28 cellular contexts compared by ENCODE assay signal in the genomic region with DNA sequence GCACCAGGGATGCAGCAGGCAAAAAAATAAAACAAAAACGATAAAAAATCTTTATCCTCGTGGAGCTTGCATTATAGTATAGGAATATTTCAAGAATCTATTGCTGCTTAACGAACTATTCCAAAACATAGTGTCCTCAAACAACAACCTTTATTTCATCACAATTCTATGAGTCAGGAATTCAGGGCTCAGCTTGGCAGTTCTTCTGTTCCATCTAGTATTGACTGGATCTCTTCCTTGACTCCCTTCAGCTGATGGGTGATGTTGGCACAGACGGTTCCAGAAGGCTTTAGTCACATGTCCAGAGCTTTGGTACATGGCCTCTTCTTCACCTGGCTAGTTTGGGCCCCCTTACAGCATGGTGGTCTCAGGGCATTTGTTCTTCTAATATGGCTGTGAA.
DNase-seq lines count a peak whose midpoint lies in the region; ATAC-seq and TF ChIP-seq lines count a peak whose summit lies in the region.
"Had no signal": no experiment of that assay in that cellular context is flagged by ENCODE, and none has a peak within 500 bp of the region (broad histone marks: within the 10 kb centered on the region; RNA-seq: fewer than 3 reads in every experiment).

No MANE protein-coding gene starts in this region.

- no peaks in the 10 kb centered on the region for H3K27me3 ChIP-seq in dorsolateral prefrontal cortex
- H3K27me3 ChIP-seq: neutrophil, SJCRH30, uterus had no signal

- H3K4me1 Mint-ChIP-seq in T-helper 2 cell treated with Interferon-gamma antibody and Interleukin-4, amounts not matched to agents 5 μg/mL and 100 μg/mL, for 36 hours (ENCODE audit: low read depth): peaks cover 72% of the 10 kb centered on the region
- H3K4me1 Mint-ChIP-seq in natural killer cell treated with Interleukin-12 subunit alpha and Interleukin-12 subunit beta and Interleukin-15 and Interleukin-18, amount 100 ng/mL, for 72 hours (ENCODE audit: low read depth in 2 of 2): peaks cover 60 to 67% of the 10 kb centered on the region in 2 donors
- H3K4me1 Mint-ChIP-seq in natural killer cell: peaks cover 42 to 52% of the 10 kb centered on the region in 2 donors
- H3K4me1 Mint-ChIP-seq in activated naive CD8-positive, alpha-beta T cell (ENCODE audit: low read depth): peaks cover 69% of the 10 kb centered on the region

- peaks cover 36% of the 10 kb centered on the region for H3K36me3 Mint-ChIP-seq in T-helper 2 cell treated with Interferon-gamma antibody and Interleukin-4, amounts not matched to agents 5 μg/mL and 100 μg/mL, for 36 hours (ENCODE audit: low read depth)
- peaks cover 15% of the 10 kb centered on the region for H3K36me3 Mint-ChIP-seq in natural killer cell treated with Interleukin-12 subunit alpha and Interleukin-12 subunit beta and Interleukin-15 and Interleukin-18, amount 100 ng/mL, for 72 hours
- no peaks in the 10 kb centered on the region for H3K36me3 Mint-ChIP-seq in natural killer cell
- peaks cover 10% of the 10 kb centered on the region for H3K36me3 Mint-ChIP-seq in activated naive CD8-positive, alpha-beta T cell
- H3K36me3 Mint-ChIP-seq: memory B cell had no signal

- H3K27me3 Mint-ChIP-seq in T-helper 2 cell treated with Interferon-gamma antibody and Interleukin-4, amounts not matched to agents 5 μg/mL and 100 μg/mL, for 36 hours (ENCODE audit: low read depth): no peaks in the 10 kb centered on the region
- H3K27me3 Mint-ChIP-seq in natural killer cell treated with Interleukin-12 subunit alpha and Interleukin-12 subunit beta and Interleukin-15 and Interleukin-18, amount 100 ng/mL, for 72 hours: no peaks in the 10 kb centered on the region
- no peaks in the 10 kb centered on the region for H3K27me3 Mint-ChIP-seq in natural killer cell (ENCODE audit: low read depth in 2 of 2)
- no peaks in the 10 kb centered on the region for H3K27me3 Mint-ChIP-seq in activated naive CD8-positive, alpha-beta T cell
- H3K27me3 Mint-ChIP-seq: memory B cell, progenitor cell of endocrine pancreas had no signal

- H3K27ac ChIP-seq in dorsolateral prefrontal cortex: no peak overlapping the region
- H3K27ac ChIP-seq: KMS-11, neutrophil, SJCRH30, uterus had no signal

- H3K4me3 Mint-ChIP-seq in T-helper 2 cell treated with Interferon-gamma antibody and Interleukin-4, amounts not matched to agents 5 μg/mL and 100 μg/mL, for 36 hours: no peak overlapping the region
- no peak overlapping the region for H3K4me3 Mint-ChIP-seq in natural killer cell treated with Interleukin-12 subunit alpha and Interleukin-12 subunit beta and Interleukin-15 and Interleukin-18, amount 100 ng/mL, for 72 hours
- no peak overlapping the region for H3K4me3 Mint-ChIP-seq in natural killer cell
- no peak overlapping the region for H3K4me3 Mint-ChIP-seq in activated naive CD8-positive, alpha-beta T cell
- H3K4me3 Mint-ChIP-seq: CD14-positive monocyte, memory B cell had no signal

- no peak for DNase-seq in T-helper 2 cell treated with Interferon-gamma antibody and Interleukin-4, amounts not matched to agents 5 μg/mL and 100 μg/mL, for 36 hours (ENCODE audit: low spot score)
- DNase-seq in T-helper 2 cell (no peak), natural killer cell (no peak), dorsolateral prefrontal cortex (no peak)
- no peak for DNase-seq in natural killer cell treated with Interleukin-12 subunit alpha and Interleukin-12 subunit beta and Interleukin-15 and Interleukin-18, amount 100 ng/mL, for 72 hours (ENCODE audit: low spot score)
- no peak for DNase-seq in effector CD4-positive, alpha-beta T cell
- DNase-seq: 8988T; activated gamma-delta T cell treated with Interleukin-2 at 50 U/mL for 16 hours; caudate nucleus; DMS 273 treated with DMSO at 0.1 percent for 48 hours; hippocampal formation; left colon; NCI-H1436; NCI-H2107; NCI-H774; SJCRH30; stimulated activated CD4-positive, alpha-beta T cell treated with anti-CD3 and anti-CD28 coated beads, Interleukin-12 subunit alpha, Interleukin-12 subunit beta, amount 100 ng/mL, for 4 hours; stimulated activated CD4-positive, alpha-beta T cell treated with anti-CD3 and anti-CD28 coated beads, Interleukin-4, amount 100 ng/mL, for 1 hour; uterus had no signal

- ATAC-seq in natural killer cell treated with Interleukin-12 subunit alpha and Interleukin-12 subunit beta and Interleukin-15 and Interleukin-18, amount 100 ng/mL, for 72 hours: no peak
- no peak for ATAC-seq in natural killer cell
- no peak for ATAC-seq in HG02970 (IDR thresholded peaks at IDR 0.05; ENCODE audit: low FRiP score, unreplicated experiment)
- ATAC-seq: HCT116, left colon, sciatic nerve had no signal

- no peak for TF ChIP-seq CTCF in natural killer cell (IDR thresholded peaks at IDR 0.05)
- TF ChIP-seq CTCF in dorsolateral prefrontal cortex (IDR thresholded peaks at IDR 0.05 in 54 of 56, conservative IDR thresholded peaks at IDR 0.05 in 2 of 56; ENCODE audit: low read depth in 1 of 56, partially characterized antibody in 56 of 56): no peak

- H3K9me3 Mint-ChIP-seq in T-helper 2 cell treated with Interferon-gamma antibody and Interleukin-4, amounts not matched to agents 5 μg/mL and 100 μg/mL, for 36 hours: peaks cover 34% of the 10 kb centered on the region
- peaks cover 14% of the 10 kb centered on the region for H3K9me3 Mint-ChIP-seq in natural killer cell treated with Interleukin-12 subunit alpha and Interleukin-12 subunit beta and Interleukin-15 and Interleukin-18, amount 100 ng/mL, for 72 hours
- no peaks in the 10 kb centered on the region for H3K9me3 Mint-ChIP-seq in natural killer cell
- peaks cover 8% of the 10 kb centered on the region for H3K9me3 Mint-ChIP-seq in activated naive CD8-positive, alpha-beta T cell (ENCODE audit: low read depth)

- no peak overlapping the region for H3K4me3 ChIP-seq in dorsolateral prefrontal cortex
- H3K4me3 ChIP-seq: SJCRH30, uterus had no signal

- intact Hi-C loops in natural killer cell (cut with micrococcal nuclease) (loop anchor here (5.0 kb wide), 1 partner anchor 133 kb away; no protein-coding TSS in a partner anchor), dorsolateral prefrontal cortex (cut with DNase I) (no loop called here)

- peak overlapping the region; percentile 83 for H3K27ac Mint-ChIP-seq in T-helper 2 cell treated with Interferon-gamma antibody and Interleukin-4, amounts not matched to agents 5 μg/mL and 100 μg/mL, for 36 hours
- H3K27ac Mint-ChIP-seq in natural killer cell treated with Interleukin-12 subunit alpha and Interleukin-12 subunit beta and Interleukin-15 and Interleukin-18, amount 100 ng/mL, for 72 hours: peak overlapping the region; percentile 84 to 89
- H3K27ac Mint-ChIP-seq in natural killer cell: peak overlapping the region in 1 of 2 donors; percentile 34
- peak overlapping the region; percentile 95 for H3K27ac Mint-ChIP-seq in activated naive CD8-positive, alpha-beta T cell
- H3K27ac Mint-ChIP-seq: CD14-positive monocyte, memory B cell, progenitor cell of endocrine pancreas had no signal
